Comparison of ENCODE assay signal across 9 cellular contexts in the genomic region with DNA sequence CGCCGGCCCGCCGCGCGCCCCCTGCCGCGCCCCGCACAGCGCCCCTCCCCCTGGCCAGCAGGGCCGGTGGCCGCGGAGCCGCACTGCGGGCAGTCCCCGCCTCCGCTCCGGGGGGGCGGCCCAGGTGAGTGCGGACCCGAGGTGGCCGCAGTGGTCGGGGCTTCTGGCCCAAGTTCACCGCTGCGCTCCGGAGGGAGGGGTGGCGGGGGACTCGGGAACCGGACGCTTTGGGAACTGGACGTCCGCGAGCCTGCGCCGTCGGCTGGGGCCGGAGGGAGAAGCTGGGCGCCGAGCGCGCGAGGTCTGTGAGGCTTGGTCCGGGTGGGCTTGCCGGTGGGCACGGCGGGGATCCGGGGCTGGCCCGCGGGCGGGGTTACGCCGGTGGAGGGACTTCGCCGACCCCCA. TPM values are rescaled to one million over a fixed set of nuclear protein-coding genes. Genes with fewer than 3 reads are reported as not detected.
DNase-seq lines count a peak whose midpoint lies in the region; FAIRE-seq and TF ChIP-seq lines count a peak whose summit lies in the region.
"Had no signal": no experiment of that assay in that cellular context is flagged by ENCODE, and none has a peak within 500 bp of the region (broad histone marks: within the 10 kb centered on the region; RNA-seq: fewer than 3 reads in every experiment).

No MANE protein-coding gene starts in this region.

- H2BK12ac ChIP-seq in neuronal stem cell (ENCODE audit: low read length), result peak overlapping the region; percentile 52

- H3K27me3 Mint-ChIP-seq in endothelial cell (ENCODE audit: unreplicated experiment), result peaks cover 13% of the 10 kb centered on the region

- H3K9ac ChIP-seq in neuronal stem cell (ENCODE audit: low read depth, low read length, poor library complexity), result peak overlapping the region; percentile 68

- no peak overlapping the region for H3K27ac ChIP-seq in neuronal stem cell (replicated peaks; ENCODE audit: low read length)

- H2BK120ac ChIP-seq in neuronal stem cell (ENCODE audit: low read depth, low read length), result no peak overlapping the region

- no peak overlapping the region for H3K27ac Mint-ChIP-seq in endothelial cell (ENCODE audit: unreplicated experiment)

- DNase-seq in GM13976 (ENCODE audit: low spot score) (peak; percentile 52), NCI-H69 (lab: John Stamatoyannopoulos, UW) (peak; percentile 70), endothelial cell (ENCODE audit: low spot score) (peak; percentile 49), neuronal stem cell (ENCODE audit: low spot score) (no peak), cortex of kidney (lab: John Stamatoyannopoulos, UW) (no peak), SIG-M5 treated with dmso at 0.1 percent for 504 hours (lab: John Stamatoyannopoulos, UW; ENCODE audit: unreplicated experiment) (no peak), NCI-H446 (lab: John Stamatoyannopoulos, UW) (no peak), urothelium cell line (ENCODE audit: low spot score) (no peak)

- no peak overlapping the region for H4K91ac ChIP-seq in neuronal stem cell (ENCODE audit: low read depth, low read length, poor library complexity)

- H2AFZ ChIP-seq in neuronal stem cell (ENCODE audit: low read length), result peak overlapping the region; percentile 88

- in situ Hi-C loops in GM13976 (cut with MboI; ENCODE audit: low sequenced_read_pairs, unreplicated experiment), result loop anchor here (25.0 kb wide), 4 partner anchors 106 to 544 kb away; no protein-coding TSS in a partner anchor

- no peaks in the 10 kb centered on the region for H3K9me3 Mint-ChIP-seq in endothelial cell (ENCODE audit: unreplicated experiment)

- peak overlapping the region; percentile 83 for H3K23ac ChIP-seq in neuronal stem cell (ENCODE audit: low read depth, low read length, poor library complexity)

- H3K4me3 ChIP-seq in neuronal stem cell (ENCODE audit: low read length in 2 of 2), result peak overlapping the region; percentile 40 to 85

- H2BK5ac ChIP-seq in neuronal stem cell (ENCODE audit: low read length), result no peak overlapping the region

- peak overlapping the region; percentile 77 for H2BK15ac ChIP-seq in neuronal stem cell (ENCODE audit: low read length)

- peak overlapping the region; percentile 79 for H3K4me3 Mint-ChIP-seq in endothelial cell (ENCODE audit: unreplicated experiment)

- peaks cover 5 to 94% (median 33%) of the 10 kb centered on the region in 3 experiments for H3K27me3 ChIP-seq in neuronal stem cell (ENCODE audit: control insufficient read depth in 3 of 3, insufficient read depth in 3 of 3, low read depth in 1 of 3, low read length in 3 of 3)

- TF ChIP-seq CTCF in GM13976 (IDR thresholded peaks at IDR 0.05; ENCODE audit: borderline replicate concordance, control extremely low read depth, extremely low read depth, insufficient read depth, missing control alignments), result no peak
- TF ChIP-seq CTCF in endothelial cell (IDR thresholded peaks at IDR 0.05; ENCODE audit: unreplicated experiment), result no peak

- H3K9me3 ChIP-seq in neuronal stem cell (replicated peaks in 1 of 2; ENCODE audit: control insufficient read depth in 2 of 2, insufficient read depth in 1 of 2, low read depth in 1 of 2, low read length in 2 of 2), result no peaks in the 10 kb centered on the region

- H3K14ac ChIP-seq in neuronal stem cell (ENCODE audit: low read length), result no peak overlapping the region

- no peaks in the 10 kb centered on the region for H3K36me3 ChIP-seq in neuronal stem cell (replicated peaks in 1 of 2; ENCODE audit: control insufficient read depth in 2 of 2, insufficient read depth in 2 of 2, low read length in 2 of 2)

- H3K4me1 Mint-ChIP-seq in endothelial cell (ENCODE audit: unreplicated experiment), result peaks cover 42% of the 10 kb centered on the region

- H3K4ac ChIP-seq in neuronal stem cell (ENCODE audit: low read length), result no peak overlapping the region

- H4K8ac ChIP-seq in neuronal stem cell (ENCODE audit: low read depth, low read length), result no peak overlapping the region

- H3K36me3 Mint-ChIP-seq in endothelial cell (ENCODE audit: low read depth, unreplicated experiment), result peaks cover 7% of the 10 kb centered on the region

- FAIRE-seq in urothelium cell line (lab: Jason Lieb, UNC), result no peak
- FAIRE-seq: K562 had no signal

- WGBS in neuronal stem cell (ENCODE audit: extremely low coverage in 2 of 2, insufficient read length in 2 of 2, insufficient replicate concordance in 1 of 2), 2 donors, result no CpG with 5 or more reads among the region's 54 CpGs

- H3K79me1 ChIP-seq in neuronal stem cell (ENCODE audit: low read depth, low read length), result no peaks in the 10 kb centered on the region

- peak overlapping the region; percentile 92 for H3K4me2 ChIP-seq in neuronal stem cell (ENCODE audit: insufficient read depth, low read length, poor library complexity, severe bottlenecking)

- H2AK5ac ChIP-seq in neuronal stem cell (ENCODE audit: low read depth, low read length), result no peak overlapping the region

- peak overlapping the region; percentile 97 for H3K18ac ChIP-seq in neuronal stem cell (ENCODE audit: low read length)

- H3K4me1 ChIP-seq in neuronal stem cell (ENCODE audit: control insufficient read depth in 2 of 2, insufficient read depth in 1 of 2, low read depth in 1 of 2, low read length in 2 of 2), result peaks cover 4 to 16% of the 10 kb centered on the region in 2 donors

RNA-seq across cellular contexts. Expression of gene LDLRAD4, which starts 0.6 kb away (rescaled TPM):
- total RNA-seq in endothelial cell (ENCODE audit: unreplicated experiment), result 34.1 TPM
- polyA plus RNA-seq in neuronal stem cell (2013, experiment 1 of 2), result 1.5 TPM
- 1.1 TPM for polyA plus RNA-seq in neuronal stem cell (2013, experiment 2 of 2)
- total RNA-seq: K562 had no signal

Comparison
In these comparisons a context has a peak if more than half of its experiments do, and no peak if none do; other contexts are left out.
1. DNase-seq: peak in GM13976 (single experiment), NCI-H69 (single experiment) and endothelial cell (single experiment); none in neuronal stem cell (single experiment), cortex of kidney (single experiment), SIG-M5 treated with dmso at 0.1 percent for 504 hours (single experiment), NCI-H446 (0 of 2) and urothelium cell line (single experiment).